19 cellular contexts compared by ENCODE assay signal in genomic region chr6:135962731-135963130, GRCh38.
DNase-seq lines count a peak whose midpoint lies in the region; FAIRE-seq and TF ChIP-seq lines count a peak whose summit lies in the region.
"Had no signal": no experiment of that assay in that cellular context is flagged by ENCODE, and none has a peak within 500 bp of the region (broad histone marks: within the 10 kb centered on the region; RNA-seq: fewer than 3 reads in every experiment).

No MANE protein-coding gene starts in this region.

- no peak overlapping the region for H3K4me3 ChIP-seq in fibroblast of pulmonary artery (replicated peaks; ENCODE audit: low read depth, low read length)
- H3K4me3 ChIP-seq: adrenal gland, tibial artery had no signal

- DNase-seq in SKM-1 treated with dmso at 0.1 percent for 144 hours (lab: John Stamatoyannopoulos, UW; ENCODE audit: unreplicated experiment) (peak; percentile 8), SKM-1 (lab: John Stamatoyannopoulos, UW; ENCODE audit: unreplicated experiment) (no peak), amniotic epithelial cell (ENCODE audit: low read depth) (peak; percentile 87), fibroblast of pulmonary artery (ENCODE audit: low read depth) (peak; percentile 84), urothelium cell line (ENCODE audit: low spot score) (peak; percentile 64), NCI-H1092 (lab: John Stamatoyannopoulos, UW) (no peak), GF-D8 (lab: John Stamatoyannopoulos, UW) (no peak)
- DNase-seq in stimulated activated CD8-positive, alpha-beta memory T cell treated with anti-CD3 and anti-CD28 coated beads, Interleukin-4, amount 100 ng/mL, for 48 hours: no peak
- DNase-seq: activated CD4-positive, alpha-beta T cell treated with anti-CD3 and anti-CD28 coated beads for 36 hours; adrenal gland; CD4-positive, CD25-positive, alpha-beta regulatory T cell; effector memory CD4-positive, alpha-beta T cell; foreskin melanocyte; H9; left cardiac atrium; NCI-H1417; PC-3; tibial artery had no signal

- TF ChIP-seq CTCF in fibroblast of pulmonary artery (IDR thresholded peaks at IDR 0.05; ENCODE audit: low read length, missing control alignments): no peak

- FAIRE-seq in urothelium cell line (lab: Jason Lieb, UNC): peak; percentile 13
- FAIRE-seq: GM18507 had no signal

Comparison
In these comparisons a context has a peak if more than half of its experiments do, and no peak if none do; other contexts are left out.
1. DNase-seq: peak in SKM-1 treated with dmso at 0.1 percent for 144 hours (single experiment), amniotic epithelial cell (single experiment), fibroblast of pulmonary artery (single experiment) and urothelium cell line (single experiment); none in SKM-1 (single experiment), NCI-H1092 (single experiment), stimulated activated CD8-positive, alpha-beta memory T cell treated with anti-CD3 and anti-CD28 coated beads, Interleukin-4, amount 100 ng/mL, for 48 hours (single experiment) and GF-D8 (single experiment).